15 cellular contexts compared by ENCODE assay signal in genomic region chr10:95332666-95333249, GRCh38. TPM values are rescaled to one million over a fixed set of nuclear protein-coding genes. Genes with fewer than 3 reads are reported as not detected.
DNase-seq lines count a peak whose midpoint lies in the region; ATAC-seq and TF ChIP-seq lines count a peak whose summit lies in the region.
"Had no signal": no experiment of that assay in that cellular context is flagged by ENCODE, and none has a peak within 500 bp of the region (broad histone marks: within the 10 kb centered on the region; RNA-seq: fewer than 3 reads in every experiment).

No MANE protein-coding gene starts in this region.

- H3K27ac ChIP-seq in heart right ventricle (peak overlapping the region in 9 of 10 donors; percentile 27 to 96 (median 92)), right cardiac atrium (ENCODE audit: low read length) (no peak overlapping the region), esophagus muscularis mucosa (replicated peaks in 1 of 4) (peak overlapping the region; percentile 90 to 91 (median 90)), sigmoid colon (peak overlapping the region in 3 of 4 donors; percentile 85 to 90 (median 89)), vagina (peak overlapping the region; percentile 76)

- H3K27me3 ChIP-seq in heart right ventricle (no peaks in the 10 kb centered on the region), right cardiac atrium (ENCODE audit: control insufficient read depth, insufficient read depth) (no peaks in the 10 kb centered on the region), esophagus muscularis mucosa (no peaks in the 10 kb centered on the region), sigmoid colon (no peaks in the 10 kb centered on the region), vagina (no peaks in the 10 kb centered on the region)

- DNase-seq in heart right ventricle (no peak), right cardiac atrium (no peak), esophagus muscularis mucosa (ENCODE audit: extremely low spot score) (no peak), sigmoid colon (no peak), vagina (ENCODE audit: extremely low spot score in 2 of 2) (no peak), NCI-H187 treated with DMSO at 0.1 percent for 48 hours (lab: John Stamatoyannopoulos, UW) (no peak)
- no peak for DNase-seq in activated effector memory CD4-positive, alpha-beta T cell treated with anti-CD3 and anti-CD28 coated beads, Interleukin-2, amount 50 U/mL, for 16 hours
- DNase-seq: 8988T, C1 segment of cervical spinal cord, DMS53, HCEC 1CT, NCI-H1436, NCI-H2081 treated with DMSO at 0.1 percent for 48 hours, NCI-H524 treated with DMSO at 0.1 percent for 48 hours had no signal

- peaks cover 0 to 85% (median 6%) of the 10 kb centered on the region in 9 donors for H3K36me3 ChIP-seq in heart right ventricle
- H3K36me3 ChIP-seq in esophagus muscularis mucosa: peaks cover 8 to 86% (median 75%) of the 10 kb centered on the region in 4 donors
- H3K36me3 ChIP-seq in sigmoid colon: peaks cover 22 to 100% (median 61%) of the 10 kb centered on the region in 4 donors
- no peaks in the 10 kb centered on the region for H3K36me3 ChIP-seq in vagina

- 97 to 99% methylated on average over 4 of the region's 4 CpGs for WGBS in heart right ventricle, 2 donors
- 91% methylated on average over 4 of the region's 4 CpGs for WGBS in right cardiac atrium
- 87% methylated on average over 4 of the region's 4 CpGs for WGBS in esophagus muscularis mucosa
- 94 to 97% methylated on average over 4 of the region's 4 CpGs for WGBS in sigmoid colon, 2 donors

- TF ChIP-seq POLR2A in esophagus muscularis mucosa (IDR thresholded peaks at IDR 0.05; ENCODE audit: low read depth): no peak
- no peak for TF ChIP-seq POLR2A in sigmoid colon (IDR thresholded peaks at IDR 0.05)
- no peak for TF ChIP-seq POLR2A in vagina (IDR thresholded peaks at IDR 0.05)

- TF ChIP-seq CTCF in heart right ventricle (IDR thresholded peaks at IDR 0.05) (no peak), esophagus muscularis mucosa (IDR thresholded peaks at IDR 0.05) (no peak), sigmoid colon (IDR thresholded peaks at IDR 0.05) (no peak), vagina (IDR thresholded peaks at IDR 0.05) (no peak)

- intact Hi-C loops in heart right ventricle (cut with DNase I): no loop called here
- intact Hi-C loops in right cardiac atrium (cut with DNase I): loop anchor here in 1 of 4 donors (10.0 kb wide), 1 partner anchor 88 kb away; no protein-coding TSS in a partner anchor
- intact Hi-C loops in esophagus muscularis mucosa (cut with DNase I): no loop called here
- intact Hi-C loops in sigmoid colon (cut with DNase I): no loop called here
- intact Hi-C loops in vagina (cut with DNase I): no loop called here

- no peak for TF ChIP-seq EP300 in esophagus muscularis mucosa (IDR thresholded peaks at IDR 0.05)
- no peak for TF ChIP-seq EP300 in sigmoid colon (IDR thresholded peaks at IDR 0.05)

- H3K9me3 ChIP-seq in heart right ventricle (no peaks in the 10 kb centered on the region), right cardiac atrium (ENCODE audit: control insufficient read depth, low read length) (no peaks in the 10 kb centered on the region), esophagus muscularis mucosa (no peaks in the 10 kb centered on the region), sigmoid colon (no peaks in the 10 kb centered on the region), vagina (no peaks in the 10 kb centered on the region)

- H3K4me3 ChIP-seq in heart right ventricle (no peak overlapping the region), right cardiac atrium (ENCODE audit: low read length) (no peak overlapping the region), esophagus muscularis mucosa (no peak overlapping the region), sigmoid colon (no peak overlapping the region), vagina (no peak overlapping the region)

- ATAC-seq in heart right ventricle (no peak), right cardiac atrium (no peak), GM21825 (IDR thresholded peaks at IDR 0.05; ENCODE audit: unreplicated experiment) (no peak)

- peaks cover 21 to 95% (median 65%) of the 10 kb centered on the region in 9 donors for H3K4me1 ChIP-seq in heart right ventricle
- H3K4me1 ChIP-seq in right cardiac atrium (ENCODE audit: control insufficient read depth, insufficient read depth, low read length): peaks cover 27% of the 10 kb centered on the region
- peaks cover 90 to 100% (median 98%) of the 10 kb centered on the region in 4 donors for H3K4me1 ChIP-seq in esophagus muscularis mucosa
- H3K4me1 ChIP-seq in sigmoid colon: peaks cover 0 to 67% (median 61%) of the 10 kb centered on the region in 4 donors
- peaks cover 18% of the 10 kb centered on the region for H3K4me1 ChIP-seq in vagina

RNA-seq across cellular contexts. Expression of gene PDLIM1, which starts 42.0 kb away (rescaled TPM):
- total RNA-seq in heart right ventricle (100 to 1,000 TPM; 201 to 467 (median 347) TPM), right cardiac atrium (100 to 1,000 TPM; 159 to 227 (median 169) TPM), esophagus muscularis mucosa (10 to 100 TPM; 40.7 to 86.8 (median 83.4) TPM), sigmoid colon (10 to 100 TPM; 27.8 to 75.3 (median 43.9) TPM), vagina (181 TPM)
- polyA plus RNA-seq in heart right ventricle (100 to 1,000 TPM; 152 to 247 TPM), right cardiac atrium (211 TPM), sigmoid colon (100 to 1,000 TPM; 197 to 488 (median 377) TPM)
